8 cellular contexts compared by ENCODE assay signal in genomic region chr11:10455637-10456487, GRCh38. TPM values are rescaled to one million over a fixed set of nuclear protein-coding genes. Genes with fewer than 3 reads are reported as not detected.
A peak's percentile ranks its signal among the peaks of the same experiment; 100 is the strongest.
DNase-seq lines count a peak whose midpoint lies in the region; ATAC-seq, FAIRE-seq and TF ChIP-seq lines count a peak whose summit lies in the region.

No MANE protein-coding gene starts in this region.

- H3K9me3 Mint-ChIP-seq in activated T-helper 1 cell treated with anti-CD3 and anti-CD28 coated beads, Interleukin-12 subunit alpha, Interleukin-12 subunit beta, Interleukin-2, Interleukin-4 antibody, amounts not matched to agents 30 ng/mL and 10 ng/mL and 1 ng/mL, durations not matched to agents 14 hours and 24 hours and 36 hours, result no peaks in the 10 kb centered on the region

- peak overlapping the region; percentile 87 for H3K27ac Mint-ChIP-seq in activated T-helper 1 cell treated with anti-CD3 and anti-CD28 coated beads, Interleukin-12 subunit alpha, Interleukin-12 subunit beta, Interleukin-2, Interleukin-4 antibody, amounts not matched to agents 30 ng/mL and 10 ng/mL and 1 ng/mL, durations not matched to agents 14 hours and 24 hours and 36 hours

- H3K4me1 Mint-ChIP-seq in activated T-helper 1 cell treated with anti-CD3 and anti-CD28 coated beads, Interleukin-12 subunit alpha, Interleukin-12 subunit beta, Interleukin-2, Interleukin-4 antibody, amounts not matched to agents 30 ng/mL and 10 ng/mL and 1 ng/mL, durations not matched to agents 14 hours and 24 hours and 36 hours (ENCODE audit: low read depth), result peaks cover 80% of the 10 kb centered on the region

- peak; percentile 52 for TF ChIP-seq POLR2A in transverse colon (IDR thresholded peaks at IDR 0.05)

- H3K79me2 ChIP-seq in PC-3 (ENCODE audit: low read length), result peaks cover 55% of the 10 kb centered on the region

- H3K27me3 ChIP-seq in HL-60 (ENCODE audit: insufficient read depth, poor library complexity, severe bottlenecking) (no peaks in the 10 kb centered on the region), PC-3 (ENCODE audit: low read length) (no peaks in the 10 kb centered on the region), pancreas (no peaks in the 10 kb centered on the region), transverse colon (no peaks in the 10 kb centered on the region)

- peak overlapping the region; percentile 60 for H3K4me3 ChIP-seq in HL-60 (replicated peaks; ENCODE audit: insufficient read depth, low read length)
- peak overlapping the region; percentile 74 for H3K4me3 ChIP-seq in PC-3 (ENCODE audit: low read length)
- H3K4me3 ChIP-seq in foreskin fibroblast (ENCODE audit: low read depth in 1 of 2, low read length in 2 of 2), result peak overlapping the region; percentile 30 to 41
- H3K4me3 ChIP-seq in pancreas, result peak overlapping the region in 1 of 4 donors; percentile 34
- H3K4me3 ChIP-seq in transverse colon, result peak overlapping the region; percentile 8 to 38 (median 14)

- no peak for TF ChIP-seq EP300 in transverse colon (IDR thresholded peaks at IDR 0.05; ENCODE audit: low read depth)

- H3K9me3 ChIP-seq in PC-3 (ENCODE audit: low read length), result no peaks in the 10 kb centered on the region
- H3K9me3 ChIP-seq in pancreas, result no peaks in the 10 kb centered on the region
- no peaks in the 10 kb centered on the region for H3K9me3 ChIP-seq in transverse colon

- peak overlapping the region; percentile 81 for H3K9ac ChIP-seq in PC-3 (ENCODE audit: low read length)

- H3K36me3 Mint-ChIP-seq in activated T-helper 1 cell treated with anti-CD3 and anti-CD28 coated beads, Interleukin-12 subunit alpha, Interleukin-12 subunit beta, Interleukin-2, Interleukin-4 antibody, amounts not matched to agents 30 ng/mL and 10 ng/mL and 1 ng/mL, durations not matched to agents 14 hours and 24 hours and 36 hours (ENCODE audit: low read depth), result peaks cover 5% of the 10 kb centered on the region

- TSS peak; percentile 52 for BruUV-seq in PC-3 (replicated peaks; lab: Mats Ljungman, UMichigan)

- peaks cover 8% of the 10 kb centered on the region; the same call in 1 of the 2 replicates for H4K20me1 ChIP-seq in PC-3 (ENCODE audit: low read length)

- H3K27ac ChIP-seq in HL-60 (replicated peaks), result peak overlapping the region; percentile 81
- peak overlapping the region; percentile 96 for H3K27ac ChIP-seq in PC-3 (ENCODE audit: low read length)
- peak overlapping the region in 2 of 4 donors; percentile 23 to 53 for H3K27ac ChIP-seq in pancreas
- H3K27ac ChIP-seq in transverse colon, result peak overlapping the region; percentile 69 to 79 (median 76)

- 35 to 42% methylated on average over 18 of the region's 18 CpGs for WGBS in pancreas, 2 donors
- 16% methylated on average over 18 of the region's 18 CpGs; no CpG with 5 or more reads in 1 of the 2 donors for WGBS in transverse colon (ENCODE audit: low coverage in 1 of 2), 2 donors

- H2AFZ ChIP-seq in PC-3 (ENCODE audit: low read length), result peak overlapping the region; percentile 58

- no peak for TF ChIP-seq CTCF in GM20000 (IDR thresholded peaks at IDR 0.05; ENCODE audit: extremely low read depth, missing control alignments)
- TF ChIP-seq CTCF in HL-60 (IDR thresholded peaks at IDR 0.05; ENCODE audit: insufficient read depth, low read length), result no peak
- TF ChIP-seq CTCF in PC-3 (conservative IDR thresholded peaks at IDR 0.05; ENCODE audit: low read depth, low read length), result no peak
- TF ChIP-seq CTCF in foreskin fibroblast (IDR thresholded peaks at IDR 0.05; ENCODE audit: low read depth, low read length), result no peak
- TF ChIP-seq CTCF in pancreas (IDR thresholded peaks at IDR 0.05), result no peak
- no peak for TF ChIP-seq CTCF in transverse colon (IDR thresholded peaks at IDR 0.05)

- intact Hi-C loops in PC-3 (cut with micrococcal nuclease) (loop anchor here (1.0 to 2.0 kb wide), 3 partner anchors 23 to 49 kb away; no protein-coding TSS in a partner anchor), pancreas (cut with DNase I) (no loop called here), transverse colon (cut with DNase I; ENCODE audit: low total_unique reads) (no loop called here)
- intact Hi-C loops in activated T-helper 1 cell treated with anti-CD3 and anti-CD28 coated beads, Interleukin-12 subunit alpha, Interleukin-12 subunit beta, Interleukin-2, Interleukin-4 antibody, amounts not matched to agents 30 ng/mL and 10 ng/mL and 1 ng/mL, durations not matched to agents 14 hours and 24 hours and 36 hours (cut with micrococcal nuclease), result loop anchor here (1.0 to 10.0 kb wide), 13 partner anchors 14 to 1771 kb away; partner anchors contain the start of genes CTR9, DENND5A, EIF4G2 and RNF141

- H3F3A ChIP-seq in PC-3 (ENCODE audit: low read length, unreplicated experiment), result peaks cover 3% of the 10 kb centered on the region

- DNase-seq in DMS153 treated with DMSO at 0.1 percent for 48 hours (lab: John Stamatoyannopoulos, UW; ENCODE audit: unreplicated experiment) (peak; percentile 74), GM20000 (ENCODE audit: low spot score) (peak; percentile 85), HL-60 (ENCODE audit: low read depth in 1 of 2, low spot score in 1 of 2) (peak; percentile 52 to 95), PC-3 (peak; percentile 70), foreskin fibroblast (peak; percentile 74 to 87), pancreas (peak in 1 of 6 donors; percentile 51), transverse colon (peak; percentile 75)
- DNase-seq in activated T-helper 1 cell treated with anti-CD3 and anti-CD28 coated beads, Interleukin-12 subunit alpha, Interleukin-12 subunit beta, Interleukin-2, Interleukin-4 antibody, amounts not matched to agents 30 ng/mL and 10 ng/mL and 1 ng/mL, durations not matched to agents 14 hours and 24 hours and 36 hours (ENCODE audit: low spot score), result peak; percentile 72

- FAIRE-seq in pancreas (lab: Jason Lieb, UNC), result no peak

- H3K4me2 ChIP-seq in PC-3 (ENCODE audit: low read length), result peak overlapping the region; percentile 95

- in situ Hi-C loops in transverse colon (cut with MboI; ENCODE audit: low pct_ligation_motif_present in 1 of 4, low pct_unique_long_range_greater_than_20kb in 1 of 4, low sequenced_read_pairs in 3 of 4), result no loop called here

- H3K4me3 Mint-ChIP-seq in activated T-helper 1 cell treated with anti-CD3 and anti-CD28 coated beads, Interleukin-12 subunit alpha, Interleukin-12 subunit beta, Interleukin-2, Interleukin-4 antibody, amounts not matched to agents 30 ng/mL and 10 ng/mL and 1 ng/mL, durations not matched to agents 14 hours and 24 hours and 36 hours, result peak overlapping the region; percentile 86

- no peaks in the 10 kb centered on the region for H3K9me2 ChIP-seq in PC-3 (replicated peaks; ENCODE audit: low read length)

- CTCF ChIA-PET in PC-3 (lab: Charles Lee), result interaction anchor here (1.3 to 1.7 kb wide), 4 partner anchors 35 to 85 kb away, joined by 3 to 10 read pairs (median 5); partner anchors contain the start of gene RNF141

- H3K27me3 Mint-ChIP-seq in activated T-helper 1 cell treated with anti-CD3 and anti-CD28 coated beads, Interleukin-12 subunit alpha, Interleukin-12 subunit beta, Interleukin-2, Interleukin-4 antibody, amounts not matched to agents 30 ng/mL and 10 ng/mL and 1 ng/mL, durations not matched to agents 14 hours and 24 hours and 36 hours (ENCODE audit: insufficient read depth), result peaks cover 3% of the 10 kb centered on the region

- POLR2A ChIA-PET in PC-3 (lab: Charles Lee; ENCODE audit: unreplicated experiment), result interaction anchor here (0.5 to 1.8 kb wide), 4 partner anchors 35 to 1129 kb away, joined by 3 to 8 read pairs (median 5); no protein-coding TSS in a partner anchor

- no peaks in the 10 kb centered on the region for H3K36me3 ChIP-seq in PC-3 (ENCODE audit: low read depth, low read length)
- no peaks in the 10 kb centered on the region for H3K36me3 ChIP-seq in pancreas
- H3K36me3 ChIP-seq in transverse colon, result no peaks in the 10 kb centered on the region

- H3K4me1 ChIP-seq in PC-3 (ENCODE audit: insufficient read depth, low read length) (peaks cover 50% of the 10 kb centered on the region), pancreas (no peaks in the 10 kb centered on the region), transverse colon (peaks cover 13 to 55% (median 23%) of the 10 kb centered on the region in 4 donors)

- ATAC-seq in PC-3 (peak; percentile 49), pancreas (peak in 3 of 4 donors; percentile 50 to 70 (median 60))

RNA-seq across cellular contexts. Expression of gene AMPD3, which starts 0.8 kb away (rescaled TPM):
- 11.8 and 16.5 TPM in 2 replicates for total RNA-seq in PC-3 (2014; rRNA removed)
- total RNA-seq in activated T-helper 1 cell treated with anti-CD3 and anti-CD28 coated beads, Interleukin-12 subunit alpha, Interleukin-12 subunit beta, Interleukin-2, Interleukin-4 antibody, amounts not matched to agents 30 ng/mL and 10 ng/mL and 1 ng/mL, durations not matched to agents 14 hours and 24 hours and 36 hours, result 13.9 and 14.3 TPM in 2 replicates
- 1 to 10 TPM; 2.7 to 10.0 (median 3.7) TPM for total RNA-seq in pancreas
- 1 to 10 TPM; 3.0 to 5.6 TPM for polyA plus RNA-seq in pancreas
- total RNA-seq in transverse colon, result 10 to 100 TPM in 3 of 4 donors, 1 to 10 TPM in 1; 2.4 to 32.9 (median 11.2) TPM

Comparison
In these comparisons a context has a peak if more than half of its experiments do, and no peak if none do; other contexts are left out.
1. intact Hi-C loops: an anchor here in PC-3 (1.0 to 2.0 kb wide) and activated T-helper 1 cell treated with anti-CD3 and anti-CD28 coated beads, Interleukin-12 subunit alpha, Interleukin-12 subunit beta, Interleukin-2, Interleukin-4 antibody, amounts not matched to agents 30 ng/mL and 10 ng/mL and 1 ng/mL, durations not matched to agents 14 hours and 24 hours and 36 hours (1.0 to 10.0 kb wide); none called in pancreas and transverse colon.